In genomic region chr15:37733628-37734027, GRCh38 we compare ENCODE assay signal across 20 cellular contexts.
DNase-seq lines count a peak whose midpoint lies in the region; ATAC-seq, FAIRE-seq and TF ChIP-seq lines count a peak whose summit lies in the region.
"Had no signal": no experiment of that assay in that cellular context is flagged by ENCODE, and none has a peak within 500 bp of the region (broad histone marks: within the 10 kb centered on the region; RNA-seq: fewer than 3 reads in every experiment).

No MANE protein-coding gene starts in this region.

- TF ChIP-seq CTCF in HFFc6 (IDR thresholded peaks at IDR 0.05), result no peak
- no peak for TF ChIP-seq CTCF in bronchial epithelial cell (IDR thresholded peaks at IDR 0.05; ENCODE audit: insufficient read depth, low read length, severe bottlenecking)

- no peak overlapping the region for H3K4me3 Mint-ChIP-seq in HFFc6
- H3K4me3 Mint-ChIP-seq: CD14-positive monocyte, GM23338 had no signal

- H3K4me3 ChIP-seq in bronchial epithelial cell (ENCODE audit: low read depth, low read length), result no peak overlapping the region
- H3K4me3 ChIP-seq: GM23338, SJSA1 had no signal

- H3K27me3 ChIP-seq in bronchial epithelial cell (ENCODE audit: control insufficient read depth, insufficient read depth, low read length), result no peaks in the 10 kb centered on the region

- no peak overlapping the region for H3K27ac Mint-ChIP-seq in HFFc6
- H3K27ac Mint-ChIP-seq: CD14-positive monocyte, GM23338 had no signal

- DNase-seq in HFFc6 (peak; percentile 0), RKO (ENCODE audit: low spot score) (peak; percentile 22), bronchial epithelial cell (ENCODE audit: low read depth) (peak; percentile 65), non-pigmented ciliary epithelial cell (ENCODE audit: low read depth) (peak; percentile 8), NCI-H2196 treated with DMSO at 0.1 percent for 48 hours (lab: John Stamatoyannopoulos, UW; ENCODE audit: unreplicated experiment) (no peak)
- DNase-seq: NCI-H1092 treated with DMSO at 0.1 percent for 48 hours, NCI-H146, NCI-H2029 treated with DMSO at 0.1 percent for 48 hours, NCI-H2171, NCI-H774, OCI-M1 had no signal

- FAIRE-seq in bronchial epithelial cell (lab: Jason Lieb, UNC), result no peak
- FAIRE-seq: GM12891, GM19239 had no signal

- H3K4me1 Mint-ChIP-seq in HFFc6 (ENCODE audit: low read depth), result no peaks in the 10 kb centered on the region; the same call in 1 of the 2 replicates
- H3K4me1 Mint-ChIP-seq: CD14-positive monocyte had no signal

- ATAC-seq in HG02885 (IDR thresholded peaks at IDR 0.05; ENCODE audit: poor library complexity, unreplicated experiment) (no peak), HG03135 (IDR thresholded peaks at IDR 0.05; ENCODE audit: unreplicated experiment) (no peak), HG03378 (IDR thresholded peaks at IDR 0.05; ENCODE audit: unreplicated experiment) (no peak)
- ATAC-seq: GM23338, HCT116 had no signal

- H3K27me3 Mint-ChIP-seq in HFFc6 (ENCODE audit: insufficient read depth), result peaks cover 2% of the 10 kb centered on the region

- H3K36me3 Mint-ChIP-seq in HFFc6 (ENCODE audit: low read depth), result no peaks in the 10 kb centered on the region
- H3K36me3 Mint-ChIP-seq: CD14-positive monocyte had no signal

- H3K9me3 Mint-ChIP-seq in HFFc6, result no peaks in the 10 kb centered on the region
- H3K9me3 Mint-ChIP-seq: GM23338 had no signal

- no peaks in the 10 kb centered on the region for H3K36me3 ChIP-seq in bronchial epithelial cell (ENCODE audit: control insufficient read depth, insufficient read depth, low read length)
- H3K36me3 ChIP-seq: SJSA1 had no signal
